23 cellular contexts compared by ENCODE assay signal in genomic region chr20:21508230-21509078, GRCh38. TPM values are rescaled to one million over a fixed set of nuclear protein-coding genes. Genes with fewer than 3 reads are reported as not detected.
DNase-seq lines count a peak whose midpoint lies in the region; ATAC-seq, FAIRE-seq and TF ChIP-seq lines count a peak whose summit lies in the region.
"Had no signal": no experiment of that assay in that cellular context is flagged by ENCODE, and none has a peak within 500 bp of the region (broad histone marks: within the 10 kb centered on the region; RNA-seq: fewer than 3 reads in every experiment).

No MANE protein-coding gene starts in this region.

- no peak for TF ChIP-seq EP300 in SK-N-SH (IDR thresholded peaks at IDR 0.05; ENCODE audit: borderline replicate concordance in 1 of 2, low read depth in 1 of 2, low read length in 1 of 2)

- no peak for FAIRE-seq in frontal cortex (lab: Jason Lieb, UNC)

- H4K20me1 ChIP-seq in SK-N-SH (ENCODE audit: insufficient read depth): no peaks in the 10 kb centered on the region

- H3K36me3 ChIP-seq in SK-N-SH (replicated peaks in 1 of 2; ENCODE audit: control insufficient read depth in 1 of 2, insufficient read depth in 2 of 2, low read length in 1 of 2): no peaks in the 10 kb centered on the region
- H3K36me3 ChIP-seq: breast epithelium had no signal

- no peak overlapping the region for H3K27ac ChIP-seq in SK-N-SH (ENCODE audit: low read depth in 2 of 2, low read length in 1 of 2)
- H3K27ac ChIP-seq: 22Rv1, breast epithelium, C4-2B, VCaP had no signal

- H3K27ac Mint-ChIP-seq in IgD-negative memory B cell: peak overlapping the region in 2 of 3 donors; percentile 8 to 60
- H3K27ac Mint-ChIP-seq: endodermal cell, immature natural killer cell had no signal

- H3K27me3 Mint-ChIP-seq in IgD-negative memory B cell: peaks cover 57% of the 10 kb centered on the region

- no peaks in the 10 kb centered on the region for H3K79me2 ChIP-seq in SK-N-SH (ENCODE audit: insufficient read depth)

- no peaks in the 10 kb centered on the region for H3K9me3 Mint-ChIP-seq in IgD-negative memory B cell
- H3K9me3 Mint-ChIP-seq: endodermal cell, immature natural killer cell had no signal

- H3K4me1 Mint-ChIP-seq in IgD-negative memory B cell: peaks cover 8 to 25% (median 20%) of the 10 kb centered on the region in 3 donors

- no peak for TF ChIP-seq RAD21 in SK-N-SH (IDR thresholded peaks at IDR 0.05; ENCODE audit: low read length)

- no peak overlapping the region for H2AFZ ChIP-seq in SK-N-SH (ENCODE audit: low read depth)

- H3K36me3 Mint-ChIP-seq in IgD-negative memory B cell: no peaks in the 10 kb centered on the region
- H3K36me3 Mint-ChIP-seq: immature natural killer cell had no signal

- no peak for ATAC-seq in SK-N-SH treated with all-trans-retinoic acid at 6 μM for 48 hours
- ATAC-seq: PC-3 had no signal

- WGBS in SK-N-SH (ENCODE audit: low lambda C conversion rate): 21% methylated on average over 26 of the region's 47 CpGs

- no peaks in the 10 kb centered on the region for H3F3A ChIP-seq in SK-N-SH (replicated peaks; ENCODE audit: insufficient read depth)

- TF ChIP-seq CTCF in SK-N-SH (IDR thresholded peaks at IDR 0.05): no peak

- POLR2A ChIA-PET in SK-N-SH (lab: Yijun Ruan, JAX): no interaction called here

- no peak overlapping the region for H3K4me2 ChIP-seq in SK-N-SH

- CTCF ChIA-PET in SK-N-SH (lab: Yijun Ruan, JAX): interaction anchor here (1.0 to 15.0 kb wide), 10 partner anchors 9 to 671 kb away, joined by 3 to 336 read pairs (median 28); partner anchors contain the start of gene NKX2-2

- no peaks in the 10 kb centered on the region for H3K9me3 ChIP-seq in SK-N-SH
- H3K9me3 ChIP-seq: breast epithelium had no signal

- H3K4me1 ChIP-seq in SK-N-SH (ENCODE audit: control insufficient read depth in 1 of 2, insufficient read depth in 2 of 2, low read depth in 1 of 2, low read length in 1 of 2): peaks cover 0 to 4% of the 10 kb centered on the region in 2 experiments; a peak in 2 of 4 replicates

- no peaks in the 10 kb centered on the region for H3K9me2 ChIP-seq in SK-N-SH

- H3K9ac ChIP-seq in SK-N-SH: no peak overlapping the region

- no peak overlapping the region for H3K4me3 ChIP-seq in SK-N-SH (ENCODE audit: low read depth in 2 of 2, low read length in 1 of 2)
- H3K4me3 ChIP-seq: breast epithelium had no signal

- peaks cover 91% of the 10 kb centered on the region for H3K27me3 ChIP-seq in SK-N-SH (ENCODE audit: insufficient read depth)

- peak; percentile 20 for DNase-seq in SK-N-SH
- peak; percentile 41 to 81 for DNase-seq in frontal cortex (ENCODE audit: low spot score in 2 of 2)
- DNase-seq in nucleus accumbens (lab: John Stamatoyannopoulos, UW): peak in 52 of 56 donors; percentile 33 to 96 (median 80)
- no peak for DNase-seq in NCI-H226
- no peak for DNase-seq in GM03348 (ENCODE audit: low spot score)
- DNase-seq in stimulated activated CD4-positive, alpha-beta T cell treated with anti-CD3 and anti-CD28 coated beads, Interleukin-12 subunit alpha, Interleukin-12 subunit beta, amount 100 ng/mL, for 4 hours: no peak
- DNase-seq: activated gamma-delta T cell treated with Interleukin-2 at 50 U/mL for 16 hours; endodermal cell; GOT3; immature natural killer cell; mesenchymal stem cell; NCI-H1930; NCI-H526 treated with DMSO at 0.1 percent for 48 hours; PC-3; stimulated activated CD4-positive, alpha-beta T cell treated with anti-CD3 and anti-CD28 coated beads, Interleukin-4, amount 100 ng/mL, for 24 hours; trophoblast cell had no signal

- peak overlapping the region in 1 of 4 donors; percentile 50 for H3K4me3 Mint-ChIP-seq in IgD-negative memory B cell
- H3K4me3 Mint-ChIP-seq: endodermal cell had no signal

TF ChIP-seq in SK-N-SH, 30 proteins besides CTCF, POLR2A, EP300 and RAD21:
- TF ChIP-seq MAX (IDR thresholded peaks at IDR 0.05; ENCODE audit: low read depth): no peak
- no peak for TF ChIP-seq MXI1 (IDR thresholded peaks at IDR 0.05; ENCODE audit: low read depth, low read length)
- no peak for TF ChIP-seq CHD2 (IDR thresholded peaks at IDR 0.05; ENCODE audit: low read length, partially characterized antibody)
- no peak for TF ChIP-seq RFX5 (IDR thresholded peaks at IDR 0.05; ENCODE audit: low read length)
- TF ChIP-seq TAF1 (IDR thresholded peaks at IDR 0.05; ENCODE audit: borderline replicate concordance, low read depth, low read length): no peak
- no peak for TF ChIP-seq RXRA (IDR thresholded peaks at IDR 0.05; ENCODE audit: borderline replicate concordance, low read depth)
- no peak for TF ChIP-seq IRF3 (IDR thresholded peaks at IDR 0.05; ENCODE audit: low read depth, low read length)
- TF ChIP-seq PBX3 (IDR thresholded peaks at IDR 0.05): no peak
TF ChIP-seq in SK-N-SH: peak in this region for 0.

TF ChIP-seq in SK-N-SH treated with all-trans-retinoic acid at 6 μM for 48 hours, 23 proteins besides CTCF, POLR2A, EP300 and RAD21:
- TF ChIP-seq GLIS3 (CRISPR knock-in tag; IDR thresholded peaks at IDR 0.05) (no peak), CSRNP3 (CRISPR knock-in tag; IDR thresholded peaks at IDR 0.05) (no peak), TOX (CRISPR knock-in tag; IDR thresholded peaks at IDR 0.05; ENCODE audit: borderline replicate concordance) (no peak), ISL1 (CRISPR knock-in tag; IDR thresholded peaks at IDR 0.05) (no peak), PPARA (CRISPR knock-in tag; IDR thresholded peaks at IDR 0.05; ENCODE audit: borderline replicate concordance) (no peak), BACH2 (CRISPR knock-in tag; IDR thresholded peaks at IDR 0.05; ENCODE audit: borderline replicate concordance) (no peak), ZNF70 (CRISPR knock-in tag; IDR thresholded peaks at IDR 0.05) (no peak), ZFP3 (CRISPR knock-in tag; IDR thresholded peaks at IDR 0.05) (no peak)

RNA-seq across cellular contexts. Expression of gene NKX2-2, which starts 5.4 kb away (rescaled TPM):
- polyA plus RNA-seq in SK-N-SH (2012; rRNA removed) (not detected in 2 replicates), IgD-negative memory B cell (not detected)
- polyA plus RNA-seq in SK-N-SH (2012; cell fraction: cytosol; rRNA removed): not detected in 2 replicates
- not detected in 2 replicates for polyA plus RNA-seq in SK-N-SH (2012; cell fraction: nucleus; rRNA removed)
- total RNA-seq in frontal cortex: 0.41 TPM
- total RNA-seq: breast epithelium, fibroblast of villous mesenchyme, PC-3 had no signal
- polyA plus RNA-seq: immature natural killer cell had no signal

Comparison
In these comparisons a context has a peak if more than half of its experiments do, and no peak if none do; other contexts are left out.
1. DNase-seq: peak in SK-N-SH (single experiment), frontal cortex (2 of 2) and nucleus accumbens (52 of 56); none in NCI-H226 (single experiment), GM03348 (single experiment) and stimulated activated CD4-positive, alpha-beta T cell treated with anti-CD3 and anti-CD28 coated beads, Interleukin-12 subunit alpha, Interleukin-12 subunit beta, amount 100 ng/mL, for 4 hours (single experiment).